20 cellular contexts compared by ENCODE assay signal in the genomic region with DNA sequence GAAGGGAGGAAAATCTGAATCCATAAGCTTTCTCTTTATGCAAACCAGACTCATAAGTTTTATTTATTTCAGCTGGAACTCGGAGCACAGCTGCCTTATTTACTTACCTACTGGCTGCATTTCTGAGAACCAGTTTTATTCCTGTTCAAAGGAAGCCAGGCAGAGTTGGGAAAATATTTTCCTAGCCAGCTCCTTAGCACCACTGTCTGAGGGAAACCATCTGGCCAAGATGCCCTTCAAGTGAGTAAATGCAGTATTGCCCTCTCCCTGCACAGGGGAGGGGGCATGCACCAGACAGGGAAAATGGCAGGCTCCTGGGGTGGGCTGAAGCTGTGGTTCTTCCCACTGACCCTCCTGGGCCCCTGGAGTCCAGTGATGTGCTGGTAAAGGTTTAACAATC. TPM values are rescaled to one million over a fixed set of nuclear protein-coding genes. Genes with fewer than 3 reads are reported as not detected.
DNase-seq lines count a peak whose midpoint lies in the region; ATAC-seq and TF ChIP-seq lines count a peak whose summit lies in the region.
"Had no signal": no experiment of that assay in that cellular context is flagged by ENCODE, and none has a peak within 500 bp of the region (broad histone marks: within the 10 kb centered on the region; RNA-seq: fewer than 3 reads in every experiment).

No MANE protein-coding gene starts in this region.

- H3K4me3 ChIP-seq in AG04450 (ENCODE audit: low read depth, low read length) (no peak overlapping the region), hepatocyte (no peak overlapping the region), sigmoid colon (no peak overlapping the region)

- CTCF ChIA-PET in AG04450 (lab: Charles Lee): interaction anchor here (0.6 to 4.0 kb wide), 8 partner anchors 21 to 968 kb away, joined by 3 to 18 read pairs (median 4); no protein-coding TSS in a partner anchor
- CTCF ChIA-PET in activated CD4-positive, alpha-beta T cell treated with anti-CD3 and anti-CD28 coated beads, Interleukin-2, amount 10 ng/mL, durations not matched to agents 7 days and 5 days (lab: Charles Lee): interaction anchor here (0.9 to 1.3 kb wide), 3 partner anchors 21 to 98 kb away, joined by 3 read pairs; no protein-coding TSS in a partner anchor
- CTCF ChIA-PET in activated CD8-positive, alpha-beta T cell treated with anti-CD3 and anti-CD28 coated beads, Interleukin-2, amount 10 ng/mL, durations not matched to agents 7 days and 5 days (lab: Charles Lee): interaction anchor here (1.5 to 2.0 kb wide), 3 partner anchors 113 to 340 kb away, joined by 4 to 7 read pairs (median 4); no protein-coding TSS in a partner anchor

- no peaks in the 10 kb centered on the region for H3K9me3 Mint-ChIP-seq in activated CD4-positive, alpha-beta T cell treated with anti-CD3 and anti-CD28 coated beads, Interleukin-2, amount 10 ng/mL, durations not matched to agents 7 days and 5 days
- H3K9me3 Mint-ChIP-seq in activated CD8-positive, alpha-beta T cell treated with anti-CD3 and anti-CD28 coated beads, Interleukin-2, amount 10 ng/mL, durations not matched to agents 7 days and 5 days (ENCODE audit: insufficient read depth): no peaks in the 10 kb centered on the region
- H3K9me3 Mint-ChIP-seq: CD8-positive, alpha-beta memory T cell; type B pancreatic cell had no signal

- TF ChIP-seq CTCF in AG04450 (IDR thresholded peaks at IDR 0.05; ENCODE audit: low read depth, low read length) (no peak), hepatocyte (IDR thresholded peaks at IDR 0.05; ENCODE audit: poor library complexity) (no peak), sigmoid colon (IDR thresholded peaks at IDR 0.05) (no peak)

- no peaks in the 10 kb centered on the region for H3K9me2 ChIP-seq in hepatocyte (replicated peaks; ENCODE audit: insufficient read depth)

- 25% methylated on average over 1 of the region's 1 CpG for WGBS in hepatocyte (ENCODE audit: low lambda C conversion rate, missing lambda C conversion rate)
- WGBS in sigmoid colon, 2 donors: 12 to 47% methylated on average over 1 of the region's 1 CpG

- no peak overlapping the region for H3K27ac Mint-ChIP-seq in activated CD4-positive, alpha-beta T cell treated with anti-CD3 and anti-CD28 coated beads, Interleukin-2, amount 10 ng/mL, durations not matched to agents 7 days and 5 days
- no peak overlapping the region for H3K27ac Mint-ChIP-seq in activated CD8-positive, alpha-beta T cell treated with anti-CD3 and anti-CD28 coated beads, Interleukin-2, amount 10 ng/mL, durations not matched to agents 7 days and 5 days
- H3K27ac Mint-ChIP-seq: T-helper 17 cell, type B pancreatic cell had no signal

- H3K4me1 ChIP-seq in hepatocyte (ENCODE audit: insufficient read depth): peaks cover 30% of the 10 kb centered on the region
- H3K4me1 ChIP-seq in sigmoid colon: peaks cover 0 to 50% (median 40%) of the 10 kb centered on the region in 4 donors

- H3K36me3 ChIP-seq in hepatocyte (replicated peaks; ENCODE audit: insufficient read depth, low read depth) (no peaks in the 10 kb centered on the region), sigmoid colon (no peaks in the 10 kb centered on the region)

- H3K9me3 ChIP-seq in AG04450 (ENCODE audit: control insufficient read depth, insufficient read depth, low read length) (no peaks in the 10 kb centered on the region), hepatocyte (ENCODE audit: low read depth) (no peaks in the 10 kb centered on the region), sigmoid colon (no peaks in the 10 kb centered on the region)

- peak overlapping the region; percentile 21 for H3K4me2 ChIP-seq in hepatocyte

- no peak overlapping the region for H2AFZ ChIP-seq in hepatocyte

- H3K79me2 ChIP-seq in hepatocyte: no peaks in the 10 kb centered on the region

- no peak for TF ChIP-seq EP300 in sigmoid colon (IDR thresholded peaks at IDR 0.05)

- DNase-seq in AG04450 (ENCODE audit: low read depth, low spot score): no peak
- peak; percentile 33 for DNase-seq in hepatocyte (ENCODE audit: low spot score)
- no peak for DNase-seq in sigmoid colon
- DNase-seq in activated CD4-positive, alpha-beta T cell treated with anti-CD3 and anti-CD28 coated beads, Interleukin-2, amount 10 ng/mL, durations not matched to agents 7 days and 5 days: no peak
- no peak for DNase-seq in NCI-H2196 (lab: John Stamatoyannopoulos, UW; ENCODE audit: unreplicated experiment)
- no peak for DNase-seq in activated CD8-positive, alpha-beta T cell treated with anti-CD3 and anti-CD28 coated beads, Interleukin-2, amount 10 ng/mL, durations not matched to agents 7 days and 5 days
- no peak for DNase-seq in NCI-H1105 treated with DMSO at 0.1 percent for 48 hours (lab: John Stamatoyannopoulos, UW)
- DNase-seq: activated gamma-delta T cell treated with Interleukin-2 at 50 U/mL for 16 hours; CD8-positive, alpha-beta memory T cell; KBM-7; kidney; NCI-H1105; NCI-H226; NK-92 treated with Interleukin-12 subunit alpha and Interleukin-12 subunit beta, amount 100 ng/mL, for 24 hours; nucleus accumbens; SHP77; stimulated activated CD4-positive, alpha-beta T cell treated with anti-CD3 and anti-CD28 coated beads, Interleukin-4, amount 100 ng/mL, for 4 hours; T-helper 17 cell had no signal

- intact Hi-C loops in sigmoid colon (cut with DNase I): no loop called here

- no peaks in the 10 kb centered on the region for H3K4me1 Mint-ChIP-seq in activated CD4-positive, alpha-beta T cell treated with anti-CD3 and anti-CD28 coated beads, Interleukin-2, amount 10 ng/mL, durations not matched to agents 7 days and 5 days
- no peaks in the 10 kb centered on the region for H3K4me1 Mint-ChIP-seq in activated CD8-positive, alpha-beta T cell treated with anti-CD3 and anti-CD28 coated beads, Interleukin-2, amount 10 ng/mL, durations not matched to agents 7 days and 5 days (ENCODE audit: low read depth)
- H3K4me1 Mint-ChIP-seq: CD8-positive, alpha-beta memory T cell; T-helper 17 cell had no signal

- no peak for ATAC-seq in activated CD8-positive, alpha-beta T cell treated with anti-CD3 and anti-CD28 coated beads, Interleukin-2, amount 10 ng/mL, durations not matched to agents 7 days and 5 days
- ATAC-seq: T-helper 17 cell had no signal

- H3K4me3 Mint-ChIP-seq in activated CD4-positive, alpha-beta T cell treated with anti-CD3 and anti-CD28 coated beads, Interleukin-2, amount 10 ng/mL, durations not matched to agents 7 days and 5 days: no peak overlapping the region
- no peak overlapping the region for H3K4me3 Mint-ChIP-seq in activated CD8-positive, alpha-beta T cell treated with anti-CD3 and anti-CD28 coated beads, Interleukin-2, amount 10 ng/mL, durations not matched to agents 7 days and 5 days
- H3K4me3 Mint-ChIP-seq: CD8-positive, alpha-beta memory T cell; T-helper 17 cell; type B pancreatic cell had no signal

- H3K27ac ChIP-seq in AG04450 (ENCODE audit: low read depth, low read length): peak overlapping the region; percentile 53
- H3K27ac ChIP-seq in angular gyrus (ENCODE audit: low read depth, low read length): peak overlapping the region; percentile 62
- peak overlapping the region; percentile 83 for H3K27ac ChIP-seq in hepatocyte
- peak overlapping the region; percentile 39 to 88 (median 75) for H3K27ac ChIP-seq in sigmoid colon

- H3K27me3 Mint-ChIP-seq in activated CD4-positive, alpha-beta T cell treated with anti-CD3 and anti-CD28 coated beads, Interleukin-2, amount 10 ng/mL, durations not matched to agents 7 days and 5 days: peaks cover 23% of the 10 kb centered on the region
- peaks cover 29% of the 10 kb centered on the region for H3K27me3 Mint-ChIP-seq in activated CD8-positive, alpha-beta T cell treated with anti-CD3 and anti-CD28 coated beads, Interleukin-2, amount 10 ng/mL, durations not matched to agents 7 days and 5 days (ENCODE audit: low read depth)

- H3K27me3 ChIP-seq in AG04450 (ENCODE audit: control insufficient read depth, insufficient read depth, low read length): peaks cover 46% of the 10 kb centered on the region
- H3K27me3 ChIP-seq in hepatocyte: no peaks in the 10 kb centered on the region
- no peaks in the 10 kb centered on the region for H3K27me3 ChIP-seq in sigmoid colon

- POLR2A ChIA-PET in AG04450 (lab: Yijun Ruan, JAX): interaction anchor here (0.7 to 2.1 kb wide), 5 partner anchors 21 to 61 kb away, joined by 3 to 13 read pairs (median 3); no protein-coding TSS in a partner anchor
- POLR2A ChIA-PET in activated CD4-positive, alpha-beta T cell treated with anti-CD3 and anti-CD28 coated beads, Interleukin-2, amount 10 ng/mL, durations not matched to agents 7 days and 5 days (lab: Charles Lee): no interaction called here
- POLR2A ChIA-PET in activated CD8-positive, alpha-beta T cell treated with anti-CD3 and anti-CD28 coated beads, Interleukin-2, amount 10 ng/mL, durations not matched to agents 7 days and 5 days (lab: Charles Lee): interaction anchor here (0.8 kb wide), 1 partner anchor 113 kb away, joined by 3 read pairs; no protein-coding TSS in a partner anchor

- TF ChIP-seq POLR2A in sigmoid colon (IDR thresholded peaks at IDR 0.05): no peak

- H3K36me3 Mint-ChIP-seq in activated CD4-positive, alpha-beta T cell treated with anti-CD3 and anti-CD28 coated beads, Interleukin-2, amount 10 ng/mL, durations not matched to agents 7 days and 5 days (ENCODE audit: low read depth): no peaks in the 10 kb centered on the region
- no peaks in the 10 kb centered on the region for H3K36me3 Mint-ChIP-seq in activated CD8-positive, alpha-beta T cell treated with anti-CD3 and anti-CD28 coated beads, Interleukin-2, amount 10 ng/mL, durations not matched to agents 7 days and 5 days (ENCODE audit: low read depth)
- H3K36me3 Mint-ChIP-seq: CD8-positive, alpha-beta memory T cell; type B pancreatic cell had no signal

- H4K20me1 ChIP-seq in hepatocyte (ENCODE audit: insufficient read depth, poor library complexity, severe bottlenecking): no peaks in the 10 kb centered on the region

RNA-seq across cellular contexts. Expression of gene FMOD, which starts 28.9 kb away (rescaled TPM):
- polyA plus RNA-seq in AG04450 (2011; rRNA removed): 5.4 and 6.6 TPM in 2 replicates
- polyA minus RNA-seq in AG04450 (2011; rRNA and poly(A)+ RNA removed): 1.3 and 2.0 TPM in 2 replicates
- 118 and 132 TPM in 2 replicates for total RNA-seq in hepatocyte
- 125 and 161 TPM in 2 replicates for polyA plus RNA-seq in hepatocyte
- 10 to 100 TPM; 32.9 to 64.5 (median 40.4) TPM for total RNA-seq in sigmoid colon
- polyA plus RNA-seq in sigmoid colon: 10 to 100 TPM in 2 of 3 donors, 1 to 10 TPM in 1; 9.5 to 30.6 (median 17.5) TPM
- not detected for total RNA-seq in activated CD4-positive, alpha-beta T cell treated with anti-CD3 and anti-CD28 coated beads, Interleukin-2, amount 10 ng/mL, durations not matched to agents 7 days and 5 days
- total RNA-seq in activated CD8-positive, alpha-beta T cell treated with anti-CD3 and anti-CD28 coated beads, Interleukin-2, amount 10 ng/mL, durations not matched to agents 7 days and 5 days: not detected
- total RNA-seq: T-helper 17 cell had no signal
- polyA plus RNA-seq: CD8-positive, alpha-beta memory T cell had no signal

Comparison
In these comparisons a context has a peak if more than half of its experiments do, and no peak if none do; other contexts are left out.
1. RNA of gene FMOD, which starts 28.9 kb away (total RNA-seq): 118 to 132 TPM in hepatocyte and 32.9 to 64.5 TPM in sigmoid colon; not detected in activated CD4-positive, alpha-beta T cell treated with anti-CD3 and anti-CD28 coated beads, Interleukin-2, amount 10 ng/mL, durations not matched to agents 7 days and 5 days and not detected in activated CD8-positive, alpha-beta T cell treated with anti-CD3 and anti-CD28 coated beads, Interleukin-2, amount 10 ng/mL, durations not matched to agents 7 days and 5 days; every median in the first group is over 10 times any median in the second.
2. Peak in every context shown above with its lines, with median percentiles within 50 percentile points of each other: H3K27ac ChIP-seq.